19 cellular contexts compared by ENCODE assay signal in the genomic region with DNA sequence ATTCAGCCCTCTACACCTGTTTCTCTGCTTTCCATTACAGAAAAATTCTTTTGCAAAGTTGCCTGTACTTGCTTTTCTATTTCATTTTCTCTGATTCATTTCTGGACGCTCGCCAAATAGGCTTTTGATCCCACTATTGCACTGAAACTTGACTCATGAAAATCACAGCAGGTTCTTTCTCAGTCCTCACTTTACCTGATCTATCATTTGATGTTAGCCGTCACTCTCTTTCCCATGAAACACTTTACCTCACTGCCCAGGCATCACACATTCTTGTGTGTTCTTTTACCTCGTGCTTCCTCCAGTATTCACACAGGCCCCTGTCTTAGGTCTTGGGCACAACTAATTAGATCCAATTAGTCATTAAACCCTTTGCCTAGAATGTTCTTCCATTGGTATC. TPM values are rescaled to one million over a fixed set of nuclear protein-coding genes. Genes with fewer than 3 reads are reported as not detected.
DNase-seq lines count a peak whose midpoint lies in the region; ATAC-seq and TF ChIP-seq lines count a peak whose summit lies in the region.
"Had no signal": no experiment of that assay in that cellular context is flagged by ENCODE, and none has a peak within 500 bp of the region (broad histone marks: within the 10 kb centered on the region; RNA-seq: fewer than 3 reads in every experiment).

No MANE protein-coding gene starts in this region.

- no peak overlapping the region; the same call in 1 of the 2 replicates for H2AFZ ChIP-seq in KMS-11 (ENCODE audit: low read depth)
- H2AFZ ChIP-seq: GM23248 had no signal

- no peak overlapping the region; the same call in 1 of the 2 replicates for H3K27ac ChIP-seq in KMS-11
- H3K27ac ChIP-seq in dorsolateral prefrontal cortex = no peak overlapping the region
- H3K27ac ChIP-seq: GM23248, Peyer's patch had no signal

- H3K36me3 ChIP-seq in KMS-11 (ENCODE audit: insufficient read depth) = no peaks in the 10 kb centered on the region
- H3K36me3 ChIP-seq: Peyer's patch had no signal

- H3K9ac ChIP-seq in KMS-11 = no peak overlapping the region
- H3K9ac ChIP-seq: GM23248 had no signal

- peaks cover 6% of the 10 kb centered on the region for H3K27me3 Mint-ChIP-seq in mesothelial cell of epicardium (ENCODE audit: low read depth)

- H3K27me3 ChIP-seq in KMS-11 (ENCODE audit: insufficient read depth, low read depth) (no peaks in the 10 kb centered on the region), dorsolateral prefrontal cortex (peaks cover 0 to 4% (median 0%) of the 10 kb centered on the region in 45 donors)
- H3K27me3 ChIP-seq: Peyer's patch had no signal

- peaks cover 22% of the 10 kb centered on the region for H3K4me1 ChIP-seq in KMS-11 (ENCODE audit: low read depth, poor library complexity, severe bottlenecking)
- H3K4me1 ChIP-seq: Peyer's patch had no signal

- H3K4me2 ChIP-seq in KMS-11 = peak overlapping the region; percentile 45; the same call in 1 of the 2 replicates

- H3K79me2 ChIP-seq in KMS-11 (ENCODE audit: insufficient read depth, low read depth) = no peaks in the 10 kb centered on the region

- no peaks in the 10 kb centered on the region for H3K36me3 Mint-ChIP-seq in mesothelial cell of epicardium

- H3K4me3 Mint-ChIP-seq in mesothelial cell of epicardium = no peak overlapping the region
- H3K4me3 Mint-ChIP-seq: B cell; CD4-positive, alpha-beta T cell had no signal

- H3K9me3 Mint-ChIP-seq in mesothelial cell of epicardium = no peaks in the 10 kb centered on the region
- H3K9me3 Mint-ChIP-seq: CD4-positive, alpha-beta T cell had no signal

- DNase-seq in NCI-H69 (lab: John Stamatoyannopoulos, UW) (peak; percentile 20), choroid plexus epithelial cell (ENCODE audit: low read depth) (peak; percentile 16), mesothelial cell of epicardium (ENCODE audit: low spot score in 2 of 2, unreplicated experiment in 2 of 2) (no peak), activated gamma-delta T cell treated with Interleukin-2 at 50 U/mL for 16 hours (no peak), dorsolateral prefrontal cortex (no peak)
- DNase-seq: Calu3; CD4-positive, alpha-beta T cell; DMS79 treated with DMSO at 0.1 percent for 48 hours; GM23248; Karpas-422; NCI-H1436 treated with DMSO at 0.1 percent for 48 hours; NCI-H2081 treated with DMSO at 0.1 percent for 48 hours; NCI-H345; Peyer's patch; SIG-M5 had no signal

- H3K4me3 ChIP-seq in KMS-11 (IDR thresholded peaks at IDR 0.05; ENCODE audit: insufficient read depth, low read depth, low read length) (no peak overlapping the region), choroid plexus epithelial cell (ENCODE audit: low read depth, low read length) (no peak overlapping the region), dorsolateral prefrontal cortex (no peak overlapping the region)
- H3K4me3 ChIP-seq: GM23248, Peyer's patch had no signal

- peak overlapping the region; percentile 1 for H3K27ac Mint-ChIP-seq in mesothelial cell of epicardium
- H3K27ac Mint-ChIP-seq: B cell; CD4-positive, alpha-beta T cell had no signal

- ATAC-seq in HG02642 (IDR thresholded peaks at IDR 0.05; ENCODE audit: poor library complexity, unreplicated experiment) = no peak
- ATAC-seq: HepG2 had no signal

- TF ChIP-seq CTCF in KMS-11 (conservative IDR thresholded peaks at IDR 0.05; ENCODE audit: low read depth, low read length) = no peak
- TF ChIP-seq CTCF in choroid plexus epithelial cell (conservative IDR thresholded peaks at IDR 0.05; ENCODE audit: low read depth, low read length) = no peak
- TF ChIP-seq CTCF in mesothelial cell of epicardium (IDR thresholded peaks at IDR 0.05; ENCODE audit: unreplicated experiment) = no peak
- TF ChIP-seq CTCF in dorsolateral prefrontal cortex (IDR thresholded peaks at IDR 0.05 in 54 of 56, conservative IDR thresholded peaks at IDR 0.05 in 2 of 56; ENCODE audit: low read depth in 1 of 56, partially characterized antibody in 56 of 56) = no peak

- H4K20me1 ChIP-seq in KMS-11 (ENCODE audit: insufficient read depth) = no peaks in the 10 kb centered on the region

- intact Hi-C loops in dorsolateral prefrontal cortex (cut with DNase I) = no loop called here

- H3K4me1 Mint-ChIP-seq in mesothelial cell of epicardium = peaks cover 11% of the 10 kb centered on the region
- H3K4me1 Mint-ChIP-seq: B cell had no signal

RNA-seq across cellular contexts. Expression of gene HSPA13, which starts 26.2 kb away (rescaled TPM):
- total RNA-seq in mesothelial cell of epicardium (42.0 to 45.0 TPM (median 44.2 TPM) in 3 replicates), dorsolateral prefrontal cortex (10 to 100 TPM; 27.8 to 86.2 (median 52.1) TPM)

Comparison
In these comparisons a context has a peak if more than half of its experiments do, and no peak if none do; other contexts are left out.
1. DNase-seq: peak in NCI-H69 (single experiment) and choroid plexus epithelial cell (single experiment); none in mesothelial cell of epicardium (0 of 2), activated gamma-delta T cell treated with Interleukin-2 at 50 U/mL for 16 hours (single experiment) and dorsolateral prefrontal cortex (0 of 10).